ENCODE assay signal across 8 cellular contexts in genomic region chr2:190996338-190996946, GRCh38.
DNase-seq lines count a peak whose midpoint lies in the region; ATAC-seq and TF ChIP-seq lines count a peak whose summit lies in the region.

No MANE protein-coding gene starts in this region.

- peaks cover 98% of the 10 kb centered on the region for H3K36me3 Mint-ChIP-seq in effector memory CD8-positive, alpha-beta T cell (ENCODE audit: insufficient read depth)
- H3K36me3 Mint-ChIP-seq in nephron (ENCODE audit: low read depth), result peaks cover 85% of the 10 kb centered on the region

- H3K4me1 Mint-ChIP-seq in effector memory CD8-positive, alpha-beta T cell (ENCODE audit: low read depth in 2 of 2), result peaks cover 28 to 30% of the 10 kb centered on the region in 2 donors
- peaks cover 5% of the 10 kb centered on the region for H3K4me1 Mint-ChIP-seq in nephron

- H3K27ac Mint-ChIP-seq in effector memory CD8-positive, alpha-beta T cell, result peak overlapping the region; percentile 81 to 87
- no peak overlapping the region for H3K27ac Mint-ChIP-seq in nephron

- DNase-seq in NCI-H748 (lab: John Stamatoyannopoulos, UW; ENCODE audit: unreplicated experiment) (peak; percentile 49), NCI-H748 treated with DMSO at 0.1 percent for 48 hours (lab: John Stamatoyannopoulos, UW) (no peak), SKM-1 treated with dmso at 0.1 percent for 144 hours (lab: John Stamatoyannopoulos, UW; ENCODE audit: unreplicated experiment) (peak; percentile 6), medulla oblongata (ENCODE audit: extremely low spot score) (no peak)
- DNase-seq in effector memory CD8-positive, alpha-beta T cell, result peak; percentile 29 to 31 (median 30)

- ATAC-seq in HG02798 (IDR thresholded peaks at IDR 0.05; ENCODE audit: poor library complexity, unreplicated experiment) (peak; percentile 41), GM19324 (IDR thresholded peaks at IDR 0.05; ENCODE audit: low FRiP score, unreplicated experiment) (no peak)
- ATAC-seq in effector memory CD8-positive, alpha-beta T cell (replicated peaks), result peak; percentile 79

- peak; percentile 40 to 57 (median 48) for TF ChIP-seq CTCF in nephron (IDR thresholded peaks at IDR 0.05; ENCODE audit: unreplicated experiment in 3 of 3)

- no peaks in the 10 kb centered on the region for H3K9me3 Mint-ChIP-seq in effector memory CD8-positive, alpha-beta T cell
- no peaks in the 10 kb centered on the region for H3K9me3 Mint-ChIP-seq in nephron

- H3K4me3 Mint-ChIP-seq in effector memory CD8-positive, alpha-beta T cell, result no peak overlapping the region
- no peak overlapping the region for H3K4me3 Mint-ChIP-seq in nephron

- no peaks in the 10 kb centered on the region for H3K27me3 Mint-ChIP-seq in effector memory CD8-positive, alpha-beta T cell
- H3K27me3 Mint-ChIP-seq in nephron (ENCODE audit: low read depth), result no peaks in the 10 kb centered on the region

Comparison
In these comparisons a context has a peak if more than half of its experiments do, and no peak if none do; other contexts are left out.
1. DNase-seq: peak in NCI-H748 (single experiment), SKM-1 treated with dmso at 0.1 percent for 144 hours (single experiment) and effector memory CD8-positive, alpha-beta T cell (3 of 3); none in NCI-H748 treated with DMSO at 0.1 percent for 48 hours (single experiment) and medulla oblongata (single experiment).
2. H3K27ac Mint-ChIP-seq: peak in effector memory CD8-positive, alpha-beta T cell (2 of 2); none in nephron (0 of 3).